In genomic region chr7:39949980-39950472, GRCh38 we compare ENCODE assay signal across 1 cellular context.
TF ChIP-seq lines count a peak whose summit lies in the region.

Gene CDK13, plus strand, starts transcription at chr7:39950256. Its CDS starts 386 bp downstream, at chr7:39950642.

TF ChIP-seq in SK-N-SH treated with all-trans-retinoic acid at 6 μM for 48 hours, 23 proteins besides CTCF, POLR2A, EP300 and RAD21 (continued from another document):
- TF ChIP-seq TSHZ2 (CRISPR knock-in tag; IDR thresholded peaks at IDR 0.05) (peak; percentile 45; the same call in 1 of the 2 replicates), CREB5 (CRISPR knock-in tag; IDR thresholded peaks at IDR 0.05; ENCODE audit: low read depth) (no peak), ZNF8 (CRISPR knock-in tag; IDR thresholded peaks at IDR 0.05) (0 out of 2 replicates have a peak, but pooled peaks have one; percentile 4), OSR1 (CRISPR knock-in tag; IDR thresholded peaks at IDR 0.05) (no peak), PPARA (CRISPR knock-in tag; IDR thresholded peaks at IDR 0.05; ENCODE audit: borderline replicate concordance) (no peak), SNAI2 (CRISPR knock-in tag; IDR thresholded peaks at IDR 0.05) (no peak), ZC3H10 (CRISPR knock-in tag; IDR thresholded peaks at IDR 0.05) (no peak), ISL1 (CRISPR knock-in tag; IDR thresholded peaks at IDR 0.05) (no peak), CSDC2 (CRISPR knock-in tag; IDR thresholded peaks at IDR 0.05) (no peak), ESRRG (CRISPR knock-in tag; IDR thresholded peaks at IDR 0.05) (no peak), TOX (CRISPR knock-in tag; IDR thresholded peaks at IDR 0.05; ENCODE audit: borderline replicate concordance) (no peak), BACH2 (CRISPR knock-in tag; IDR thresholded peaks at IDR 0.05; ENCODE audit: borderline replicate concordance) (no peak), GLIS3 (CRISPR knock-in tag; IDR thresholded peaks at IDR 0.05) (peak; percentile 7; the same call in 1 of the 2 replicates), ARNTL (CRISPR knock-in tag; IDR thresholded peaks at IDR 0.05; ENCODE audit: borderline replicate concordance, low read depth) (no peak), CSRNP3 (CRISPR knock-in tag; IDR thresholded peaks at IDR 0.05) (no peak)
